In the genomic region with DNA sequence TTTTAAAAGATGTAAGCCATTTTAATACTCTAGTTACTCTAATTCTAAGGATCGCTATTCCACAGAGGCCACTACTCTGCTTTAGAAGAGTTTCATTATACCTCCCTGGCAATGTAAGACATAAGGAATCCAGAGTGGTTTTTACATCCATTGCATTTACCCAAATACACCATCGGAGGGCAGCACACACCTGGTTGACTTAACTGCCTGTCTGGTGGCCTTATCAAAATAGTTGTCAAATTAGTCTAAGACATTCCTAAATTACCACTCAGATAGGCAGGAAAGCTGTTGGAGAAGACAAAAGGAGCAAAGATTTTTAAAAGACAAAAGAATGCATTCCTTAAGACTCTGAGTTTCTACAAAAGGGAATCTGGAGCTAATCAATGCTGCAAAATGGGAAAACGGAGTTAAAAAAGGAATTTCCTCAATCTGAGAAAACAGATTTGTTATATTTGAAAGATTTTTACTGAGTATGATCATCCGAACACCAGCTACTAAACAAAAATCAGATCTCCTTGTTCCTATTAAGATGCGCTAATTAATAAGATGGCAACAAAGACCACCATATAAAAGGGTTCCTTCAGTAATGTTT, we compare ENCODE assay signal across 8 cellular contexts. TPM values are rescaled to one million over a fixed set of nuclear protein-coding genes. Genes with fewer than 3 reads are reported as not detected.
DNase-seq lines count a peak whose midpoint lies in the region; ATAC-seq, FAIRE-seq and TF ChIP-seq lines count a peak whose summit lies in the region.

No MANE protein-coding gene starts in this region.

- no peak for TF ChIP-seq EP300 in sigmoid colon (IDR thresholded peaks at IDR 0.05)

- peak; percentile 63 for FAIRE-seq in RCC 7860 (lab: Jason Lieb, UNC)

- WGBS in sigmoid colon, 2 donors = 43 to 56% methylated on average over 5 of the region's 5 CpGs

- H3K4me1 ChIP-seq in Loucy (ENCODE audit: insufficient read depth, low read length, poor library complexity, severe bottlenecking) (no peaks in the 10 kb centered on the region), ascending aorta (no peaks in the 10 kb centered on the region), sigmoid colon (no peaks in the 10 kb centered on the region)

- H3K4me3 Mint-ChIP-seq in stimulated activated memory B cell treated with anti-CD40 and anti-IgM and Interleukin-4, amounts not matched to agents 10 μg/mL and 1 μg/mL and 100 μg/mL, for 72 hours = no peak overlapping the region

- H3K27ac ChIP-seq in ascending aorta (no peak overlapping the region), sigmoid colon (no peak overlapping the region)

- no peaks in the 10 kb centered on the region for H4K20me1 ChIP-seq in Loucy (ENCODE audit: insufficient read depth, low read length, poor library complexity, severe bottlenecking)

- intact Hi-C loops in ascending aorta (cut with DNase I) (loop anchor here (2.0 to 5.0 kb wide), 2 partner anchors 292 to 307 kb away; no protein-coding TSS in a partner anchor), sigmoid colon (cut with DNase I) (loop anchor here (10.0 kb wide), 1 partner anchor 309 kb away; a partner anchor contains a TSS)

- no peaks in the 10 kb centered on the region for H3K27me3 ChIP-seq in Loucy (ENCODE audit: insufficient read depth, low read length, poor library complexity, severe bottlenecking)
- H3K27me3 ChIP-seq in ascending aorta = no peaks in the 10 kb centered on the region
- no peaks in the 10 kb centered on the region for H3K27me3 ChIP-seq in sigmoid colon

- H3K4me1 Mint-ChIP-seq in stimulated activated memory B cell treated with anti-CD40 and anti-IgM and Interleukin-4, amounts not matched to agents 10 μg/mL and 1 μg/mL and 100 μg/mL, for 72 hours = no peaks in the 10 kb centered on the region

- no peaks in the 10 kb centered on the region for H3K27me3 Mint-ChIP-seq in stimulated activated memory B cell treated with anti-CD40 and anti-IgM and Interleukin-4, amounts not matched to agents 10 μg/mL and 1 μg/mL and 100 μg/mL, for 72 hours

- H3K9me3 ChIP-seq in Loucy (ENCODE audit: insufficient read depth, low read depth, low read length) = no peaks in the 10 kb centered on the region
- H3K9me3 ChIP-seq in ascending aorta = no peaks in the 10 kb centered on the region
- H3K9me3 ChIP-seq in sigmoid colon = no peaks in the 10 kb centered on the region

- H3K9me2 ChIP-seq in Loucy (replicated peaks; ENCODE audit: low read depth, low read length) = no peaks in the 10 kb centered on the region

- no peaks in the 10 kb centered on the region for H3K79me2 ChIP-seq in Loucy (ENCODE audit: insufficient read depth, low read length)

- H3F3A ChIP-seq in Loucy (ENCODE audit: low read depth) = no peaks in the 10 kb centered on the region

- no peak overlapping the region for H2AFZ ChIP-seq in Loucy (ENCODE audit: low read length)

- H3K4me2 ChIP-seq in Loucy (ENCODE audit: low read depth, low read length, poor library complexity, severe bottlenecking) = no peak overlapping the region

- TF ChIP-seq CTCF in GM20000 (IDR thresholded peaks at IDR 0.05; ENCODE audit: extremely low read depth, missing control alignments) = peak; percentile 69
- TF ChIP-seq CTCF in Loucy (conservative IDR thresholded peaks at IDR 0.05; ENCODE audit: low read length) = peak; percentile 90
- peak; percentile 40 to 79 (median 66) for TF ChIP-seq CTCF in ascending aorta (IDR thresholded peaks at IDR 0.05)
- peak in 3 of 4 experiments; percentile 50 to 63 (median 61) for TF ChIP-seq CTCF in sigmoid colon (IDR thresholded peaks at IDR 0.05)

- ATAC-seq in stimulated activated memory B cell treated with anti-CD40 and anti-IgM and Interleukin-4, amounts not matched to agents 10 μg/mL and 1 μg/mL and 100 μg/mL, for 72 hours = no peak

- H3K4me3 ChIP-seq in Loucy (ENCODE audit: low read length, poor library complexity, severe bottlenecking) (no peak overlapping the region), ascending aorta (no peak overlapping the region), sigmoid colon (no peak overlapping the region)

- peak; percentile 60 for DNase-seq in COLO829 (ENCODE audit: low spot score)
- peak; percentile 53 for DNase-seq in GM20000 (ENCODE audit: low spot score)
- peak; percentile 55 for DNase-seq in RCC 7860 (ENCODE audit: low spot score)
- peak in 1 of 2 donors; percentile 69 for DNase-seq in ascending aorta (ENCODE audit: low spot score in 2 of 2)
- peak; percentile 48 for DNase-seq in hepatic stellate cell (ENCODE audit: low spot score)
- no peak for DNase-seq in sigmoid colon

- TF ChIP-seq POLR2A in sigmoid colon (IDR thresholded peaks at IDR 0.05) = no peak

- H3K9me3 Mint-ChIP-seq in stimulated activated memory B cell treated with anti-CD40 and anti-IgM and Interleukin-4, amounts not matched to agents 10 μg/mL and 1 μg/mL and 100 μg/mL, for 72 hours = no peaks in the 10 kb centered on the region

- H3K27ac Mint-ChIP-seq in stimulated activated memory B cell treated with anti-CD40 and anti-IgM and Interleukin-4, amounts not matched to agents 10 μg/mL and 1 μg/mL and 100 μg/mL, for 72 hours = no peak overlapping the region

- H3K9ac ChIP-seq in Loucy (ENCODE audit: low read depth, low read length, poor library complexity, severe bottlenecking) = no peak overlapping the region

- no peaks in the 10 kb centered on the region for H3K36me3 ChIP-seq in Loucy (ENCODE audit: insufficient read depth, low read length)
- no peaks in the 10 kb centered on the region for H3K36me3 ChIP-seq in ascending aorta
- H3K36me3 ChIP-seq in sigmoid colon = no peaks in the 10 kb centered on the region

- H3K36me3 Mint-ChIP-seq in stimulated activated memory B cell treated with anti-CD40 and anti-IgM and Interleukin-4, amounts not matched to agents 10 μg/mL and 1 μg/mL and 100 μg/mL, for 72 hours = peaks cover 10% of the 10 kb centered on the region

RNA-seq across cellular contexts. Expression of a gene that starts 33.8 kb away (rescaled TPM):
- total RNA-seq in ascending aorta (47.5 TPM), sigmoid colon (10 to 100 TPM; 11.3 to 19.1 (median 17.0) TPM)
- polyA plus RNA-seq in sigmoid colon = 10 to 100 TPM in 1 of 3 donors, 1 to 10 TPM in 2; 7.8 to 10.6 (median 9.3) TPM
